7 cellular contexts compared by ENCODE assay signal in genomic region chr20:31780839-31781238, GRCh38.
"Had no signal": no experiment of that assay in that cellular context is flagged by ENCODE, and none has a peak within 500 bp of the region (broad histone marks: within the 10 kb centered on the region; RNA-seq: fewer than 3 reads in every experiment).

No MANE protein-coding gene starts in this region.

- H3K4me3 ChIP-seq: GM12878 had no signal

- FAIRE-seq: GM12878, GM12891, GM12892, GM18507, GM19239 had no signal

- DNase-seq: GDM1, GF-D8 had no signal
